25 cellular contexts compared by ENCODE assay signal in genomic region chr9:113673726-113674125, GRCh38.
DNase-seq lines count a peak whose midpoint lies in the region; ATAC-seq, FAIRE-seq and TF ChIP-seq lines count a peak whose summit lies in the region.
"Had no signal": no experiment of that assay in that cellular context is flagged by ENCODE, and none has a peak within 500 bp of the region (broad histone marks: within the 10 kb centered on the region; RNA-seq: fewer than 3 reads in every experiment).

No MANE protein-coding gene starts in this region.

- H3K4me3 ChIP-seq in BLaER1 treated with 17β-estradiol and CSF1 and Interleukin-3, amounts not matched to agents 10 nM and 100 nM: 0 out of 20 replicates have a peak overlapping the region, but pooled peaks of 2 of the 10 experiments have one; percentile 9 to 12
- no peak overlapping the region for H3K4me3 ChIP-seq in NB4 (ENCODE audit: low read depth, low read length)
- H3K4me3 ChIP-seq in bronchial epithelial cell (ENCODE audit: low read depth, low read length): no peak overlapping the region
- H3K4me3 ChIP-seq: breast epithelium, dorsolateral prefrontal cortex, heart right ventricle, SK-N-MC, thoracic aorta had no signal

- no peak for TF ChIP-seq POLR2A in NB4 (IDR thresholded peaks at IDR 0.05; ENCODE audit: extremely low read depth, insufficient read length)

- H3K27ac ChIP-seq in BLaER1 treated with 17β-estradiol and CSF1 and Interleukin-3, amounts not matched to agents 10 nM and 100 nM: peak overlapping the region in 7 of 11 experiments; percentile 83 to 95 (median 91); a peak in 13 of 22 replicates
- H3K27ac ChIP-seq: breast epithelium, dorsolateral prefrontal cortex, heart right ventricle, SK-N-MC, thoracic aorta had no signal

- TF ChIP-seq CTCF in NB4 (IDR thresholded peaks at IDR 0.05; ENCODE audit: low read depth, low read length) (no peak), bronchial epithelial cell (IDR thresholded peaks at IDR 0.05; ENCODE audit: insufficient read depth, low read length, severe bottlenecking) (no peak)

- peak; percentile 18 for FAIRE-seq in bronchial epithelial cell (lab: Jason Lieb, UNC)
- FAIRE-seq: HTR-8/SVneo had no signal

- no peaks in the 10 kb centered on the region for H3K36me3 ChIP-seq in BLaER1 treated with 17β-estradiol and CSF1 and Interleukin-3, amounts not matched to agents 10 nM and 100 nM
- no peaks in the 10 kb centered on the region for H3K36me3 ChIP-seq in bronchial epithelial cell (ENCODE audit: control insufficient read depth, insufficient read depth, low read length)
- H3K36me3 ChIP-seq: breast epithelium, heart right ventricle, thoracic aorta had no signal

- peaks cover 71 to 100% (median 98%) of the 10 kb centered on the region in 10 experiments for H3K4me1 ChIP-seq in BLaER1 treated with 17β-estradiol and CSF1 and Interleukin-3, amounts not matched to agents 10 nM and 100 nM
- H3K4me1 ChIP-seq: breast epithelium had no signal

- H3K4me2 ChIP-seq in BLaER1 treated with 17β-estradiol and CSF1 and Interleukin-3, amounts not matched to agents 10 nM and 100 nM: peak overlapping the region; percentile 83 to 96 (median 89)

- in situ Hi-C loops in G401 (cut with HindIII; ENCODE audit: low sequenced_read_pairs): no loop called here

- no peaks in the 10 kb centered on the region for H3K27me3 ChIP-seq in BLaER1 treated with 17β-estradiol and CSF1 and Interleukin-3, amounts not matched to agents 10 nM and 100 nM
- H3K27me3 ChIP-seq in bronchial epithelial cell (ENCODE audit: control insufficient read depth, insufficient read depth, low read length): peaks cover 2% of the 10 kb centered on the region
- H3K27me3 ChIP-seq: breast epithelium had no signal

- no peaks in the 10 kb centered on the region for H3K9me3 ChIP-seq in BLaER1 treated with 17β-estradiol and CSF1 and Interleukin-3, amounts not matched to agents 10 nM and 100 nM (replicated peaks in 1 of 11)
- H3K9me3 ChIP-seq: breast epithelium, heart right ventricle, thoracic aorta had no signal

- no peaks in the 10 kb centered on the region for H4K20me1 ChIP-seq in BLaER1 treated with 17β-estradiol and CSF1 and Interleukin-3, amounts not matched to agents 10 nM and 100 nM

- DNase-seq in NB4 (ENCODE audit: low read depth) (peak; percentile 26), bronchial epithelial cell (ENCODE audit: low read depth) (no peak), iris pigment epithelial cell (ENCODE audit: low read depth) (peak; percentile 34), G401 (ENCODE audit: low spot score) (no peak), NCI-H128 (lab: John Stamatoyannopoulos, UW; ENCODE audit: unreplicated experiment) (no peak)
- DNase-seq: activated CD4-positive, alpha-beta T cell treated with anti-CD3 and anti-CD28 coated beads for 1 hour; activated naive CD8-positive, alpha-beta T cell treated with anti-CD3 and anti-CD28 coated beads, Interleukin-2, amount 10 ng/mL, durations not matched to agents 7 days and 5 days; COR-L47; dorsolateral prefrontal cortex; erythroblast; heart right ventricle; immature natural killer cell; Kasumi-1; NCI-H1436 treated with DMSO at 0.1 percent for 48 hours; occipital lobe; right cardiac atrium had no signal

- H3K9ac ChIP-seq in BLaER1 treated with 17β-estradiol and CSF1 and Interleukin-3, amounts not matched to agents 10 nM and 100 nM: peak overlapping the region in 8 of 11 experiments; percentile 22 to 86 (median 78); a peak in 14 of 22 replicates

- no peak for ATAC-seq in HG02798 (IDR thresholded peaks at IDR 0.05; ENCODE audit: poor library complexity, unreplicated experiment)
- no peak for ATAC-seq in HG02852 (IDR thresholded peaks at IDR 0.05; ENCODE audit: unreplicated experiment)
- ATAC-seq: heart right ventricle; Panc1; right cardiac atrium; stimulated activated effector memory CD8-positive, alpha-beta T cell treated with anti-CD3 and anti-CD28 coated beads, Interleukin-12 subunit alpha, Interleukin-12 subunit beta, amount 100 ng/mL, for 72 hours had no signal

Comparison
In these comparisons a context has a peak if more than half of its experiments do, and no peak if none do; other contexts are left out.
1. DNase-seq: peak in NB4 (single experiment) and iris pigment epithelial cell (single experiment); none in bronchial epithelial cell (single experiment), G401 (single experiment) and NCI-H128 (single experiment).